Comparison of ENCODE assay signal across 8 cellular contexts in genomic region chr12:25241171-25242020, GRCh38.
A peak's percentile ranks its signal among the peaks of the same experiment; 100 is the strongest.
DNase-seq lines count a peak whose midpoint lies in the region; ATAC-seq and TF ChIP-seq lines count a peak whose summit lies in the region.

No MANE protein-coding gene starts in this region.

- H3K27ac ChIP-seq in tibial artery: peak overlapping the region in 1 of 2 donors; percentile 12

- TF ChIP-seq CTCF in tibial artery (IDR thresholded peaks at IDR 0.05): peak; percentile 58 to 65

- peaks cover 0 to 5% (median 4%) of the 10 kb centered on the region in 3 donors for H3K36me3 ChIP-seq in tibial artery

- DNase-seq in NCI-H1436 (lab: John Stamatoyannopoulos, UW) (peak; percentile 26), NCI-H1436 treated with DMSO at 0.1 percent for 48 hours (lab: John Stamatoyannopoulos, UW) (no peak), NCI-H1092 (lab: John Stamatoyannopoulos, UW) (peak; percentile 2), amniotic epithelial cell (ENCODE audit: low read depth) (peak; percentile 48), iris pigment epithelial cell (ENCODE audit: low read depth) (peak; percentile 63), tibial artery (no peak), GM19240 (ENCODE audit: insufficient read length, low spot score) (no peak)

- no peak overlapping the region for H3K4me3 ChIP-seq in tibial artery

- H3K9me3 ChIP-seq in tibial artery: no peaks in the 10 kb centered on the region

- ATAC-seq in GM19351 (IDR thresholded peaks at IDR 0.05; ENCODE audit: unreplicated experiment): peak; percentile 69

- H3K27me3 ChIP-seq in tibial artery: no peaks in the 10 kb centered on the region

- intact Hi-C loops in tibial artery (cut with DNase I; ENCODE audit: low total_unique reads): no loop called here

- H3K4me1 ChIP-seq in tibial artery: peaks cover 0 to 12% (median 0%) of the 10 kb centered on the region in 4 donors

Comparison
In these comparisons a context has a peak if more than half of its experiments do, and no peak if none do; other contexts are left out.
1. DNase-seq: peak in NCI-H1436 (single experiment), NCI-H1092 (single experiment), amniotic epithelial cell (single experiment) and iris pigment epithelial cell (single experiment); none in NCI-H1436 treated with DMSO at 0.1 percent for 48 hours (single experiment), tibial artery (0 of 2) and GM19240 (single experiment).